Comparison of ENCODE assay signal across 17 cellular contexts in the genomic region with DNA sequence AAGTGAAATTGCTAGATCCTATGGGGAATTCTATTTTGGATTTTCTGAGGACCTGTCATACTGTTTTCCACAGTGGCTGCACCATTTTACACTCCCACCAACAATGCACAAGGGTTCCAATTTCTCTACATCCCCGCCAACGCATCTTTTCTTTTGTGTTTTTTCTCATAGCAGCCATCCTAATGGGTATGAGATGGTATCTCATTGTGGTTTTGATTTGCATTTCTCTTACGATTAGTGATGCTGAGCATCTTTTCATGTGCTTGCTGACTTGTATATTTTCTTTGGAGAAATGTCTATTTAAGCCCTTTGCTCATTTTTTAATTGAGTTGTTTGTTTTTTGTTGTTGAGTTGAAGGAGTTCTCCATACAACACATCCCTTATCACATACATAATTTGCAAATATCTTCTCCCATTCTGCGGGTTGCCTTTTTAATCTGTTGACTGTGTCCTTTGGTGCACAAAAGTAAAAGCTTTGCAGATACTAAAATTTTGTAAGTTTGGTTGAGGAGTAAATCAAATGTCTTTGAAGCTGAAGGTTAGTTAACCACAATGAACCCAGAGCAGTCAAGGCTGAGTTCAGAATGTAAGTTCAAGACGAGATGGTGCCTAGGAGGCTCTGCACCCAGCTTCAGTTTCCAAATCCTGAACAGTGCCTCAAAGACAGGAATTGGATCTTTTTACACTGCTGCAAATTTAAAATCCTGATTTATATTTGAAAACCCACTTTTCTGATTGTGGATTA.
DNase-seq lines count a peak whose midpoint lies in the region; ATAC-seq and TF ChIP-seq lines count a peak whose summit lies in the region.
"Had no signal": no experiment of that assay in that cellular context is flagged by ENCODE, and none has a peak within 500 bp of the region (broad histone marks: within the 10 kb centered on the region; RNA-seq: fewer than 3 reads in every experiment).

No MANE protein-coding gene starts in this region.

- intact Hi-C loops in heart left ventricle (cut with DNase I) (loop anchor here in 3 of 10 donors (5.0 to 10.0 kb wide), 3 partner anchors 39 to 156 kb away; no protein-coding TSS in a partner anchor), left cardiac atrium (cut with DNase I) (loop anchor here in 1 of 2 donors (10.0 kb wide), 1 partner anchor 46 kb away; no protein-coding TSS in a partner anchor), psoas muscle (cut with DNase I) (loop anchor here in 1 of 2 donors (10.0 kb wide), 1 partner anchor 326 kb away; no protein-coding TSS in a partner anchor)
- intact Hi-C loops in activated CD4-positive, alpha-beta memory T cell treated with anti-CD3 and anti-CD28 coated beads for 36 hours (cut with micrococcal nuclease): loop anchor here (5.0 to 10.0 kb wide), 4 partner anchors 339 to 914 kb away; a partner anchor contains a TSS

- peaks cover under 1% of the 10 kb centered on the region for H3K9me3 Mint-ChIP-seq in activated CD4-positive, alpha-beta memory T cell treated with anti-CD3 and anti-CD28 coated beads for 36 hours

- peaks cover under 1% of the 10 kb centered on the region for H3K36me3 Mint-ChIP-seq in activated CD4-positive, alpha-beta memory T cell treated with anti-CD3 and anti-CD28 coated beads for 36 hours

- POLR2A ChIA-PET in activated CD4-positive, alpha-beta memory T cell treated with anti-CD3 and anti-CD28 coated beads for 36 hours (lab: Charles Lee): interaction anchor here (1.1 kb wide), 1 partner anchor 103 kb away, joined by 3 read pairs; no protein-coding TSS in a partner anchor

- CTCF ChIA-PET in activated CD4-positive, alpha-beta memory T cell treated with anti-CD3 and anti-CD28 coated beads for 36 hours (lab: Charles Lee): interaction anchor here (2.3 kb wide), 1 partner anchor 20 kb away, joined by 6 read pairs; no protein-coding TSS in a partner anchor

- TF ChIP-seq CTCF in heart left ventricle (IDR thresholded peaks at IDR 0.05) (no peak), psoas muscle (IDR thresholded peaks at IDR 0.05) (no peak)

- peaks cover 3% of the 10 kb centered on the region for H3K27me3 Mint-ChIP-seq in activated CD4-positive, alpha-beta memory T cell treated with anti-CD3 and anti-CD28 coated beads for 36 hours

- peaks cover 0 to 7% (median 0%) of the 10 kb centered on the region in 12 donors for H3K9me3 ChIP-seq in heart left ventricle
- H3K9me3 ChIP-seq in psoas muscle: no peaks in the 10 kb centered on the region
- H3K9me3 ChIP-seq: ascending aorta, gastroesophageal sphincter, left lung had no signal

- TF ChIP-seq POLR2A in heart left ventricle (IDR thresholded peaks at IDR 0.05): no peak

- ATAC-seq in heart left ventricle: no peak
- no peak for ATAC-seq in left cardiac atrium
- no peak for ATAC-seq in psoas muscle
- no peak for ATAC-seq in GM21717 (IDR thresholded peaks at IDR 0.05; ENCODE audit: unreplicated experiment)
- no peak for ATAC-seq in HG02623 (IDR thresholded peaks at IDR 0.05; ENCODE audit: unreplicated experiment)

- no peaks in the 10 kb centered on the region for H3K36me3 ChIP-seq in heart left ventricle
- no peaks in the 10 kb centered on the region for H3K36me3 ChIP-seq in psoas muscle (ENCODE audit: insufficient read depth in 1 of 2, low read depth in 1 of 2)
- H3K36me3 ChIP-seq: ascending aorta, gastroesophageal sphincter, left lung had no signal

- H3K4me1 ChIP-seq in heart left ventricle (peaks cover 0 to 34% (median 25%) of the 10 kb centered on the region in 12 donors), psoas muscle (peaks cover 13% of the 10 kb centered on the region)
- H3K4me1 ChIP-seq: ascending aorta, left lung had no signal

- H3K27me3 ChIP-seq in heart left ventricle (no peaks in the 10 kb centered on the region), psoas muscle (ENCODE audit: insufficient read depth in 3 of 3, low read length in 2 of 3) (no peaks in the 10 kb centered on the region)
- H3K27me3 ChIP-seq: ascending aorta, gastroesophageal sphincter, left lung had no signal

- peaks cover 40% of the 10 kb centered on the region for H3K4me1 Mint-ChIP-seq in activated CD4-positive, alpha-beta memory T cell treated with anti-CD3 and anti-CD28 coated beads for 36 hours (ENCODE audit: low read depth)

- DNase-seq in heart left ventricle: no peak
- no peak for DNase-seq in left cardiac atrium
- peak; percentile 80 for DNase-seq in Jurkat, Clone E6-1 (ENCODE audit: low read depth, low spot score)
- no peak for DNase-seq in activated CD4-positive, alpha-beta memory T cell treated with anti-CD3 and anti-CD28 coated beads for 36 hours
- DNase-seq in psoas muscle: no peak
- no peak for DNase-seq in substantia nigra (lab: John Stamatoyannopoulos, UW)
- DNase-seq: activated CD4-positive, alpha-beta T cell treated with anti-CD3 and anti-CD28 coated beads for 1 hour; erythroblast; left lung; NCI-H1694 treated with DMSO at 0.1 percent for 48 hours; NCI-H524; T1000 had no signal

- H3K27ac ChIP-seq in heart left ventricle (peak overlapping the region; percentile 15 to 88 (median 64)), psoas muscle (peak overlapping the region; percentile 36), substantia nigra (ENCODE audit: low read depth, low read length, poor library complexity, severe bottlenecking) (no peak overlapping the region)
- H3K27ac ChIP-seq: ascending aorta, left lung had no signal

- peak overlapping the region; percentile 7 for H3K4me3 Mint-ChIP-seq in activated CD4-positive, alpha-beta memory T cell treated with anti-CD3 and anti-CD28 coated beads for 36 hours

- H3K4me3 ChIP-seq in heart left ventricle: no peak overlapping the region
- H3K4me3 ChIP-seq in Jurkat, Clone E6-1 (ENCODE audit: low read length): peak overlapping the region; percentile 46
- H3K4me3 ChIP-seq in psoas muscle: no peak overlapping the region
- H3K4me3 ChIP-seq: ascending aorta, coronary artery, gastroesophageal sphincter, left lung had no signal

- WGBS in heart left ventricle, 4 donors: 84 to 90% (median 87%) methylated on average over 5 of the region's 5 CpGs
- WGBS in psoas muscle, 3 donors: 90% methylated on average over 5 of the region's 5 CpGs

- H3K27ac Mint-ChIP-seq in activated CD4-positive, alpha-beta memory T cell treated with anti-CD3 and anti-CD28 coated beads for 36 hours: peak overlapping the region; percentile 70
